ENCODE assay signal across 8 cellular contexts in genomic region chr9:129270205-129270604, GRCh38.
DNase-seq lines count a peak whose midpoint lies in the region; ATAC-seq lines count a peak whose summit lies in the region.

No MANE protein-coding gene starts in this region.

- H3K4me1 Mint-ChIP-seq in CD4-positive, CD25-positive, alpha-beta regulatory T cell, result peaks cover 10 to 30% (median 18%) of the 10 kb centered on the region in 4 donors

- no peak overlapping the region for H3K27ac ChIP-seq in CD4-positive, CD25-positive, alpha-beta regulatory T cell (ENCODE audit: insufficient read depth, low read length, poor library complexity, severe bottlenecking)

- no peaks in the 10 kb centered on the region for H3K27me3 ChIP-seq in CD4-positive, CD25-positive, alpha-beta regulatory T cell (ENCODE audit: control insufficient read depth, insufficient read depth, low read length)

- no peaks in the 10 kb centered on the region for H3K9me3 Mint-ChIP-seq in CD4-positive, CD25-positive, alpha-beta regulatory T cell
- no peaks in the 10 kb centered on the region for H3K9me3 Mint-ChIP-seq in activated naive CD4-positive, alpha-beta T cell treated with anti-CD3 and anti-CD28 coated beads, Interleukin-2, amount 50 U/mL, for 72 hours

- H3K36me3 Mint-ChIP-seq in CD4-positive, CD25-positive, alpha-beta regulatory T cell, result no peaks in the 10 kb centered on the region
- H3K36me3 Mint-ChIP-seq in activated naive CD4-positive, alpha-beta T cell treated with anti-CD3 and anti-CD28 coated beads, Interleukin-2, amount 50 U/mL, for 72 hours, result no peaks in the 10 kb centered on the region

- peak overlapping the region in 2 of 3 donors; percentile 27 to 38 for H3K27ac Mint-ChIP-seq in CD4-positive, CD25-positive, alpha-beta regulatory T cell
- peak overlapping the region; percentile 49 to 57 for H3K27ac Mint-ChIP-seq in activated naive CD4-positive, alpha-beta T cell treated with anti-CD3 and anti-CD28 coated beads, Interleukin-2, amount 50 U/mL, for 72 hours

- no peaks in the 10 kb centered on the region for H3K36me3 ChIP-seq in CD4-positive, CD25-positive, alpha-beta regulatory T cell (ENCODE audit: control insufficient read depth, insufficient read depth, low read length)

- H3K4me3 Mint-ChIP-seq in CD4-positive, CD25-positive, alpha-beta regulatory T cell, result peak overlapping the region in 3 of 4 donors; percentile 26 to 84 (median 70)

- H3K4me3 ChIP-seq in CD4-positive, CD25-positive, alpha-beta regulatory T cell (ENCODE audit: low read depth, low read length), result no peak overlapping the region

- no peaks in the 10 kb centered on the region for H3K9me3 ChIP-seq in CD4-positive, CD25-positive, alpha-beta regulatory T cell (ENCODE audit: control insufficient read depth in 2 of 2, low read length in 2 of 2)

- peak; percentile 84 to 91 for ATAC-seq in CD4-positive, CD25-positive, alpha-beta regulatory T cell (ENCODE audit: low read depth in 2 of 2)
- ATAC-seq in GM19463 (IDR thresholded peaks at IDR 0.05; ENCODE audit: unreplicated experiment), result peak; percentile 62
- peak; percentile 68 for ATAC-seq in HG03432 (IDR thresholded peaks at IDR 0.05; ENCODE audit: unreplicated experiment)
- peak; percentile 87 to 94 for ATAC-seq in activated naive CD4-positive, alpha-beta T cell treated with anti-CD3 and anti-CD28 coated beads, Interleukin-2, amount 50 U/mL, for 72 hours
- no peak for ATAC-seq in HG03520 (IDR thresholded peaks at IDR 0.05; ENCODE audit: unreplicated experiment)

- peaks cover 7% of the 10 kb centered on the region for H3K27me3 Mint-ChIP-seq in CD4-positive, CD25-positive, alpha-beta regulatory T cell

- peak in 2 of 3 donors; percentile 44 to 89 for DNase-seq in CD4-positive, CD25-positive, alpha-beta regulatory T cell
- DNase-seq in activated naive CD4-positive, alpha-beta T cell treated with anti-CD3 and anti-CD28 coated beads, Interleukin-2, amount 50 U/mL, for 72 hours (ENCODE audit: low spot score in 2 of 2), result peak; percentile 51 to 63
- DNase-seq in GM03348 (ENCODE audit: low spot score), result no peak
- DNase-seq in AML-193 (lab: John Stamatoyannopoulos, UW), result no peak
- DNase-seq in kidney tubule cell (ENCODE audit: low spot score), result no peak

- H3K4me1 ChIP-seq in CD4-positive, CD25-positive, alpha-beta regulatory T cell (ENCODE audit: control insufficient read depth, insufficient read depth, low read length, poor library complexity, severe bottlenecking), result peaks cover 20% of the 10 kb centered on the region

Comparison
In these comparisons a context has a peak if more than half of its experiments do, and no peak if none do; other contexts are left out.
1. DNase-seq: peak in CD4-positive, CD25-positive, alpha-beta regulatory T cell (2 of 3) and activated naive CD4-positive, alpha-beta T cell treated with anti-CD3 and anti-CD28 coated beads, Interleukin-2, amount 50 U/mL, for 72 hours (2 of 2); none in GM03348 (single experiment), AML-193 (0 of 2) and kidney tubule cell (single experiment).